Comparison of ENCODE assay signal across 15 cellular contexts in genomic region chr12:9758119-9758518, GRCh38. TPM values are rescaled to one million over a fixed set of nuclear protein-coding genes. Genes with fewer than 3 reads are reported as not detected.
DNase-seq lines count a peak whose midpoint lies in the region; ATAC-seq and TF ChIP-seq lines count a peak whose summit lies in the region.
"Had no signal": no experiment of that assay in that cellular context is flagged by ENCODE, and none has a peak within 500 bp of the region (broad histone marks: within the 10 kb centered on the region; RNA-seq: fewer than 3 reads in every experiment).

No MANE protein-coding gene starts in this region.

- H3K4me2 ChIP-seq in OCI-LY3 (ENCODE audit: low read length), result peak overlapping the region; percentile 93

- peak overlapping the region; percentile 96 for H2AFZ ChIP-seq in OCI-LY3 (ENCODE audit: low read depth, low read length)

- H3K4me3 ChIP-seq in OCI-LY3 (ENCODE audit: low read length) (peak overlapping the region; percentile 79), thoracic aorta (peak overlapping the region; percentile 50), brain microvascular endothelial cell (ENCODE audit: low read depth, low read length) (no peak overlapping the region)

- peaks cover 15% of the 10 kb centered on the region for H3K79me2 ChIP-seq in OCI-LY3 (ENCODE audit: low read length)

- H3K9me3 ChIP-seq in OCI-LY3 (ENCODE audit: insufficient read depth, low read length) (no peaks in the 10 kb centered on the region), thoracic aorta (no peaks in the 10 kb centered on the region)
- H3K9me3 ChIP-seq: heart left ventricle had no signal

- no peaks in the 10 kb centered on the region for H4K20me1 ChIP-seq in OCI-LY3 (ENCODE audit: insufficient read depth, low read length)

- H3K27ac ChIP-seq in OCI-LY3 (ENCODE audit: low read length), result peak overlapping the region; percentile 67
- H3K27ac ChIP-seq in thoracic aorta, result no peak overlapping the region
- no peak overlapping the region for H3K27ac ChIP-seq in brain microvascular endothelial cell

- H3K4me1 ChIP-seq in OCI-LY3 (ENCODE audit: low read length) (peaks cover 49% of the 10 kb centered on the region), thoracic aorta (ENCODE audit: control insufficient read depth in 1 of 2, low read depth in 2 of 2) (no peaks in the 10 kb centered on the region)

- in situ Hi-C loops in brain microvascular endothelial cell (cut with HindIII; ENCODE audit: low pct_ligation_motif_present, low sequenced_read_pairs), result no loop called here

- peaks cover 67% of the 10 kb centered on the region for H3K36me3 Mint-ChIP-seq in activated CD4-positive, alpha-beta T cell treated with anti-CD3 and anti-CD28 coated beads, Interleukin-2, amount 10 ng/mL, durations not matched to agents 7 days and 5 days (ENCODE audit: low read depth)
- H3K36me3 Mint-ChIP-seq in dendritic cell treated with granulocyte-macrophage colony-stimulating factor and Interleukin-4, amounts not matched to agents 40 ng/mL and 50 ng/mL, for 4 days (ENCODE audit: low read depth), result peaks cover 13% of the 10 kb centered on the region

- peak overlapping the region; percentile 97 for H3K27ac Mint-ChIP-seq in activated CD4-positive, alpha-beta T cell treated with anti-CD3 and anti-CD28 coated beads, Interleukin-2, amount 10 ng/mL, durations not matched to agents 7 days and 5 days
- H3K27ac Mint-ChIP-seq in dendritic cell treated with granulocyte-macrophage colony-stimulating factor and Interleukin-4, amounts not matched to agents 40 ng/mL and 50 ng/mL, for 4 days, result peak overlapping the region; percentile 92
- H3K27ac Mint-ChIP-seq: endodermal cell had no signal

- POLR2A ChIA-PET in activated CD4-positive, alpha-beta T cell treated with anti-CD3 and anti-CD28 coated beads, Interleukin-2, amount 10 ng/mL, durations not matched to agents 7 days and 5 days (lab: Charles Lee), result interaction anchor here (0.8 to 10.8 kb wide), 8 partner anchors 38 to 111 kb away, joined by 4 to 125 read pairs (median 10); partner anchors contain the start of genes CLEC2B and CLEC2D

- intact Hi-C loops in dendritic cell treated with granulocyte-macrophage colony-stimulating factor and Interleukin-4, amounts not matched to agents 40 ng/mL and 50 ng/mL, for 4 days (cut with micrococcal nuclease), result loop anchor here (5.0 to 10.0 kb wide), 2 partner anchors 109 to 257 kb away; partner anchors contain the start of genes CLEC12B and CLEC2B

- peak overlapping the region; percentile 70 for H3K9ac ChIP-seq in OCI-LY3 (ENCODE audit: low read length)

- H3K36me3 ChIP-seq in OCI-LY3 (replicated peaks; ENCODE audit: low read depth, low read length), result no peaks in the 10 kb centered on the region
- no peaks in the 10 kb centered on the region for H3K36me3 ChIP-seq in thoracic aorta
- no peaks in the 10 kb centered on the region for H3K36me3 ChIP-seq in brain microvascular endothelial cell (replicated peaks)

- H3K4me3 Mint-ChIP-seq in activated CD4-positive, alpha-beta T cell treated with anti-CD3 and anti-CD28 coated beads, Interleukin-2, amount 10 ng/mL, durations not matched to agents 7 days and 5 days, result peak overlapping the region; percentile 99
- peak overlapping the region; percentile 81 for H3K4me3 Mint-ChIP-seq in dendritic cell treated with granulocyte-macrophage colony-stimulating factor and Interleukin-4, amounts not matched to agents 40 ng/mL and 50 ng/mL, for 4 days
- H3K4me3 Mint-ChIP-seq: endodermal cell had no signal

- CTCF ChIA-PET in activated CD4-positive, alpha-beta T cell treated with anti-CD3 and anti-CD28 coated beads, Interleukin-2, amount 10 ng/mL, durations not matched to agents 7 days and 5 days (lab: Charles Lee), result interaction anchor here (0.6 to 6.3 kb wide), 9 partner anchors 9 to 106 kb away, joined by 3 to 55 read pairs (median 4); no protein-coding TSS in a partner anchor

- no peaks in the 10 kb centered on the region for H3K27me3 Mint-ChIP-seq in activated CD4-positive, alpha-beta T cell treated with anti-CD3 and anti-CD28 coated beads, Interleukin-2, amount 10 ng/mL, durations not matched to agents 7 days and 5 days
- no peaks in the 10 kb centered on the region for H3K27me3 Mint-ChIP-seq in dendritic cell treated with granulocyte-macrophage colony-stimulating factor and Interleukin-4, amounts not matched to agents 40 ng/mL and 50 ng/mL, for 4 days

- DNase-seq in activated CD4-positive, alpha-beta T cell treated with anti-CD3 and anti-CD28 coated beads, Interleukin-2, amount 10 ng/mL, durations not matched to agents 7 days and 5 days, result no peak
- no peak for DNase-seq in activated CD4-positive, alpha-beta T cell treated with anti-CD3 and anti-CD28 coated beads, Interleukin-2, amount 50 U/mL, for 1 hour
- DNase-seq in thoracic aorta (ENCODE audit: low spot score), result no peak
- no peak for DNase-seq in brain microvascular endothelial cell
- DNase-seq in cerebellar nuclear complex (lab: John Stamatoyannopoulos, UW), result no peak
- DNase-seq: DMS79 treated with DMSO at 0.1 percent for 48 hours, endodermal cell, heart left ventricle, NCI-H1105 treated with DMSO at 0.1 percent for 48 hours, SHP77 treated with DMSO at 0.1 percent for 48 hours had no signal

- peaks cover 52% of the 10 kb centered on the region for H3K4me1 Mint-ChIP-seq in activated CD4-positive, alpha-beta T cell treated with anti-CD3 and anti-CD28 coated beads, Interleukin-2, amount 10 ng/mL, durations not matched to agents 7 days and 5 days
- peaks cover 38% of the 10 kb centered on the region for H3K4me1 Mint-ChIP-seq in dendritic cell treated with granulocyte-macrophage colony-stimulating factor and Interleukin-4, amounts not matched to agents 40 ng/mL and 50 ng/mL, for 4 days (ENCODE audit: low read depth)
- H3K4me1 Mint-ChIP-seq: endodermal cell had no signal

- H3K9me3 Mint-ChIP-seq in activated CD4-positive, alpha-beta T cell treated with anti-CD3 and anti-CD28 coated beads, Interleukin-2, amount 10 ng/mL, durations not matched to agents 7 days and 5 days, result peaks cover 7% of the 10 kb centered on the region
- H3K9me3 Mint-ChIP-seq in dendritic cell treated with granulocyte-macrophage colony-stimulating factor and Interleukin-4, amounts not matched to agents 40 ng/mL and 50 ng/mL, for 4 days, result no peaks in the 10 kb centered on the region
- H3K9me3 Mint-ChIP-seq: endodermal cell had no signal

- TF ChIP-seq CTCF in OCI-LY3 (IDR thresholded peaks at IDR 0.05; ENCODE audit: low read depth, low read length) (no peak), thoracic aorta (IDR thresholded peaks at IDR 0.05) (no peak), brain microvascular endothelial cell (IDR thresholded peaks at IDR 0.05; ENCODE audit: low read depth, low read length, missing control alignments) (no peak)

- H3K27me3 ChIP-seq in OCI-LY3 (ENCODE audit: low read depth, low read length) (no peaks in the 10 kb centered on the region), thoracic aorta (replicated peaks; ENCODE audit: insufficient read depth) (no peaks in the 10 kb centered on the region), brain microvascular endothelial cell (replicated peaks) (no peaks in the 10 kb centered on the region)
- H3K27me3 ChIP-seq: heart left ventricle had no signal

- no peak for ATAC-seq in thoracic aorta (ENCODE audit: insufficient number of reproducible peaks, low FRiP score, low read depth)
- ATAC-seq in HG03045 (IDR thresholded peaks at IDR 0.05; ENCODE audit: unreplicated experiment), result no peak

RNA-seq across cellular contexts. Expression of gene CD69, which starts 2.6 kb away (rescaled TPM):
- 10 to 100 TPM; 71.6 to 82.4 TPM for total RNA-seq in activated CD4-positive, alpha-beta T cell treated with anti-CD3 and anti-CD28 coated beads, Interleukin-2, amount 10 ng/mL, durations not matched to agents 7 days and 5 days
- total RNA-seq in thoracic aorta, result 10 to 100 TPM in 1 of 2 donors, 1 to 10 TPM in 1; 5.8 to 40.3 TPM
- total RNA-seq: endodermal cell, NCI-H460, osteocyte had no signal

RNA-seq across cellular contexts. Expression of gene CLECL1, which starts 25.2 kb away (rescaled TPM):
- 1 to 10 TPM; 1.2 to 1.4 TPM for total RNA-seq in activated CD4-positive, alpha-beta T cell treated with anti-CD3 and anti-CD28 coated beads, Interleukin-2, amount 10 ng/mL, durations not matched to agents 7 days and 5 days
- total RNA-seq in thoracic aorta, result 1 to 10 TPM in 1 of 2 donors, not detected in 1; 1.9 TPM
- total RNA-seq: endodermal cell, NCI-H460, osteocyte had no signal
